ENCODE assay signal across 19 cellular contexts in the genomic region with DNA sequence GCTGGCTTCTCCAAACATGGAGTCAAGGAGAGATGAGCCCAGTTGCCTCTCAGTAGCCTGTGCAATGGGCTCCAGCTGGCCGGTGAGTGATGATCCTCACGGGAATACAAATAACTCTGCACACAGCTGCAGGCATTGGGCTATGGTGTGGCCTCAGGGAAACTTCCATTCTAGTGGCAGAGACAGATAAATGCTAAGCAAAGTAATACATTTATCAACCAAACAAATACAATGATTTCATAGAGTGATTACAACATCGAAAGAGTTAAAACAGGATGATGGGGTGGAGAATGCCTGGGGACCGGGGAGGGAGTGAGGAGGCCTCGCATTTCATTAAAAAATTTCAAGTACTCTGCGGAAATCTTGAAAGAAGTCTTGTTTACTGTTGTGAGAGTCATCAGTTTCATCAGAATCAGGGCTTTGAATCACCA. TPM values are rescaled to one million over a fixed set of nuclear protein-coding genes. Genes with fewer than 3 reads are reported as not detected.
A peak's percentile ranks its signal among the peaks of the same experiment; 100 is the strongest.
DNase-seq lines count a peak whose midpoint lies in the region; ATAC-seq and TF ChIP-seq lines count a peak whose summit lies in the region.
"Had no signal": no experiment of that assay in that cellular context is flagged by ENCODE, and none has a peak within 500 bp of the region (broad histone marks: within the 10 kb centered on the region; RNA-seq: fewer than 3 reads in every experiment).

No MANE protein-coding gene starts in this region.

- ATAC-seq in HG03342 (IDR thresholded peaks at IDR 0.05; ENCODE audit: unreplicated experiment): no peak
- ATAC-seq: stimulated activated effector memory CD8-positive, alpha-beta T cell treated with anti-CD3 and anti-CD28 coated beads, Interleukin-12 subunit alpha, Interleukin-12 subunit beta, amount 100 ng/mL, for 72 hours had no signal

- H3K27me3 ChIP-seq in colonic mucosa (no peaks in the 10 kb centered on the region), mesendoderm (ENCODE audit: insufficient read depth, low read length, poor library complexity) (no peaks in the 10 kb centered on the region)
- H3K27me3 ChIP-seq: ascending aorta, dorsolateral prefrontal cortex, neural progenitor cell, sigmoid colon had no signal

- H3K79me1 ChIP-seq in mesendoderm (ENCODE audit: low read length): no peaks in the 10 kb centered on the region

- intact Hi-C loops in colonic mucosa (cut with DNase I): no loop called here

- H3K4me1 ChIP-seq in colonic mucosa: no peaks in the 10 kb centered on the region
- no peaks in the 10 kb centered on the region for H3K4me1 ChIP-seq in mesendoderm (ENCODE audit: control insufficient read depth, low read depth, low read length)
- H3K4me1 ChIP-seq: ascending aorta, HAP-1, neural progenitor cell, sigmoid colon had no signal

- no peak for TF ChIP-seq CTCF in colonic mucosa (IDR thresholded peaks at IDR 0.05)

- H3K79me2 ChIP-seq in mesendoderm (ENCODE audit: control insufficient read depth, insufficient read depth, low read length): no peaks in the 10 kb centered on the region

- DNase-seq in AG20443 (ENCODE audit: low spot score) (peak; percentile 54), NCI-H226 (peak; percentile 7), colonic mucosa (no peak), mesendoderm (no peak), erythroblast (lab: John Stamatoyannopoulos, UW) (no peak), medulla oblongata (ENCODE audit: extremely low spot score) (no peak), pons (ENCODE audit: low spot score) (no peak)
- DNase-seq: activated CD4-positive, alpha-beta memory T cell treated with anti-CD3 and anti-CD28 coated beads for 36 hours; dorsolateral prefrontal cortex; mammary epithelial cell; NCI-H82; sigmoid colon had no signal

- WGBS in mesendoderm (ENCODE audit: extremely low coverage, insufficient coverage, low lambda C conversion rate): no CpG with 5 or more reads among the region's 6 CpGs

- H2BK5ac ChIP-seq in mesendoderm (ENCODE audit: low read length): no peak overlapping the region

- H3K27ac ChIP-seq in colonic mucosa (peak overlapping the region; percentile 9), mesendoderm (ENCODE audit: low read depth, low read length) (peak overlapping the region; percentile 3)
- H3K27ac ChIP-seq: ascending aorta, dorsolateral prefrontal cortex, neural progenitor cell, sigmoid colon had no signal

- no peak overlapping the region for H3K4me3 ChIP-seq in colonic mucosa
- no peak overlapping the region for H3K4me3 ChIP-seq in mesendoderm (ENCODE audit: low read length)
- H3K4me3 ChIP-seq: ascending aorta, dorsolateral prefrontal cortex, HAP-1, neural progenitor cell, sigmoid colon had no signal

- H2AK5ac ChIP-seq in mesendoderm (ENCODE audit: low read length): no peak overlapping the region

- H3K9ac ChIP-seq in colonic mucosa (ENCODE audit: low read depth in 2 of 2, low read length in 2 of 2) (no peak overlapping the region), mesendoderm (ENCODE audit: low read length) (no peak overlapping the region)
- H3K9ac ChIP-seq: neural progenitor cell had no signal

- no peaks in the 10 kb centered on the region for H3K9me3 ChIP-seq in colonic mucosa
- H3K9me3 ChIP-seq: ascending aorta, HAP-1, sigmoid colon had no signal

- no peak overlapping the region for H2BK15ac ChIP-seq in mesendoderm (replicated peaks; ENCODE audit: low read depth)

- H3K18ac ChIP-seq in mesendoderm (ENCODE audit: low read length): peak overlapping the region; percentile 14

- no peaks in the 10 kb centered on the region for H3K36me3 ChIP-seq in colonic mucosa
- H3K36me3 ChIP-seq in mesendoderm (ENCODE audit: control insufficient read depth, insufficient read depth, low read length): no peaks in the 10 kb centered on the region
- H3K36me3 ChIP-seq: ascending aorta, HAP-1, neural progenitor cell, sigmoid colon had no signal

- no peak overlapping the region for H3K23ac ChIP-seq in mesendoderm (ENCODE audit: low read length)

- H2BK120ac ChIP-seq in mesendoderm (ENCODE audit: low read depth, low read length): no peak overlapping the region

- no peak overlapping the region for H3K4ac ChIP-seq in mesendoderm (ENCODE audit: low read depth, low read length)

- H3K56ac ChIP-seq in mesendoderm (ENCODE audit: low read length): no peak overlapping the region

- no peak for TF ChIP-seq POLR2A in erythroblast (IDR thresholded peaks at IDR 0.05; ENCODE audit: low read length)

- H4K8ac ChIP-seq in mesendoderm (ENCODE audit: low read depth, low read length): no peak overlapping the region

- H3K4me2 ChIP-seq in mesendoderm (ENCODE audit: low read length): no peak overlapping the region
- H3K4me2 ChIP-seq: neural progenitor cell had no signal

- no peak overlapping the region for H4K5ac ChIP-seq in mesendoderm (ENCODE audit: low read length)

RNA-seq across cellular contexts. Expression of a gene that starts 15.0 kb away (rescaled TPM):
- 10 to 100 TPM; 24.9 to 26.9 TPM for total RNA-seq in colonic mucosa
- polyA plus RNA-seq in mesendoderm (2013, experiment 1 of 2): 132 TPM
- 136 TPM for polyA plus RNA-seq in mesendoderm (2013, experiment 2 of 2)

RNA-seq across cellular contexts. Expression of a gene that starts 53.5 kb away (rescaled TPM):
- total RNA-seq in colonic mucosa: 100 to 1,000 TPM; 161 to 175 TPM
- not detected for polyA plus RNA-seq in mesendoderm (2013, experiment 1 of 2)
- polyA plus RNA-seq in mesendoderm (2013, experiment 2 of 2): 0.06 TPM
- total RNA-seq: activated CD4-positive, alpha-beta memory T cell treated with anti-CD3 and anti-CD28 coated beads for 36 hours; activated T-helper 2 cell treated with anti-CD3 and anti-CD28 coated beads, Interferon-gamma antibody, Interleukin-2, Interleukin-4, amounts not matched to agents 10 μg/mL and 5 μg/mL and 100 μg/mL, durations not matched to agents 14 hours and 24 hours and 36 hours; ascending aorta had no signal
- polyA plus RNA-seq: IgD-negative memory B cell had no signal

Comparison
In these comparisons a context has a peak if more than half of its experiments do, and no peak if none do; other contexts are left out.
1. DNase-seq: peak in AG20443 (single experiment) and NCI-H226 (single experiment); none in colonic mucosa (single experiment), mesendoderm (single experiment), erythroblast (0 of 2), medulla oblongata (single experiment) and pons (single experiment).